18 cellular contexts compared by ENCODE assay signal in the genomic region with DNA sequence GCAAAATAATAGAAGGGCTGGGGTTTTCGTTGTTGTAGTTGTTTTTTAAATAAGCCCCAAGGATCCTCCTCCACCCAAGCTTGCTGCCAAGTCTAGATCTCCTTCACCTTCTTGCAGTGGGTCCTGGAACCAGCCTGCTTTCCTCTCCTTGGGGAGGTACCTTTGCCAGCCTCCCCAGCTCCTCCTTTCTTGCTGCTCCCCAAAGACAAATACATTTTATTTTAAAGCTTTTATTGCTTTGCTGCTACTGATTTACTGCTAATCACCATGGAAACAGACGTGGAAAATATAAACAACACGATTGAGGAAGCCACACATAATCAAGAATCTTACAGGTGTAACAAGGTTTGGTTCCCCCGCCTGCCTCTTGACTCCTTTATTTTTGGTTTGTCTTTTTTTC. TPM values are rescaled to one million over a fixed set of nuclear protein-coding genes. Genes with fewer than 3 reads are reported as not detected.
DNase-seq lines count a peak whose midpoint lies in the region; ATAC-seq and TF ChIP-seq lines count a peak whose summit lies in the region.
"Had no signal": no experiment of that assay in that cellular context is flagged by ENCODE, and none has a peak within 500 bp of the region (broad histone marks: within the 10 kb centered on the region; RNA-seq: fewer than 3 reads in every experiment).

No MANE protein-coding gene starts in this region.

- H3K4me2 ChIP-seq in SU-DHL-6 (ENCODE audit: low read depth, low read length, poor library complexity, severe bottlenecking): peak overlapping the region; percentile 47

- CTCF ChIA-PET in CD4-positive, alpha-beta memory T cell (lab: Charles Lee; ENCODE audit: partially characterized antibody): no interaction called here
- CTCF ChIA-PET in HEK293T (lab: Yijun Ruan, JAX): no interaction called here

- no peaks in the 10 kb centered on the region for H3K9me3 ChIP-seq in CD4-positive, alpha-beta memory T cell (ENCODE audit: control insufficient read depth in 1 of 2, low read length in 2 of 2)
- no peaks in the 10 kb centered on the region for H3K9me3 ChIP-seq in SU-DHL-6 (ENCODE audit: insufficient read depth, low read length)
- no peaks in the 10 kb centered on the region for H3K9me3 ChIP-seq in mucosa of rectum (ENCODE audit: control insufficient read depth in 2 of 2, low read length in 2 of 2)
- H3K9me3 ChIP-seq: Peyer's patch, upper lobe of right lung had no signal

- TF ChIP-seq CTCF in SU-DHL-6 (IDR thresholded peaks at IDR 0.05; ENCODE audit: insufficient read depth, low read length, poor library complexity, severe bottlenecking): no peak

- POLR2A ChIA-PET in CD4-positive, alpha-beta memory T cell (lab: Charles Lee; ENCODE audit: partially characterized antibody): no interaction called here
- POLR2A ChIA-PET in HEK293T (lab: Yijun Ruan, JAX): interaction anchor here (1.1 kb wide), 1 partner anchor 17 kb away, joined by 4 read pairs; the partner anchor contains the start of gene SLF2

- H3K27ac Mint-ChIP-seq in CD4-positive, alpha-beta memory T cell: peak overlapping the region in 5 of 7 donors; percentile 10 to 70 (median 30)
- H3K27ac Mint-ChIP-seq: activated CD4-positive, alpha-beta T cell treated with anti-CD3 and anti-CD28 coated beads for 36 hours; activated naive CD8-positive, alpha-beta T cell treated with anti-CD3 and anti-CD28 coated beads for 36 hours had no signal

- no peaks in the 10 kb centered on the region for H3K36me3 Mint-ChIP-seq in CD4-positive, alpha-beta memory T cell
- H3K36me3 Mint-ChIP-seq in activated T-cell treated with anti-CD3 and anti-CD28 coated beads, Interleukin-2, amount 50 U/mL, for 4 hours (ENCODE audit: insufficient read depth): no peaks in the 10 kb centered on the region
- H3K36me3 Mint-ChIP-seq: activated naive CD8-positive, alpha-beta T cell treated with anti-CD3 and anti-CD28 coated beads for 36 hours; brain; CD8-positive, alpha-beta memory T cell had no signal

- H3K4me3 Mint-ChIP-seq in CD4-positive, alpha-beta memory T cell: no peak overlapping the region
- H3K4me3 Mint-ChIP-seq in activated T-cell treated with anti-CD3 and anti-CD28 coated beads, Interleukin-2, amount 50 U/mL, for 4 hours: no peak overlapping the region
- H3K4me3 Mint-ChIP-seq: activated CD4-positive, alpha-beta T cell treated with anti-CD3 and anti-CD28 coated beads for 36 hours; activated naive CD8-positive, alpha-beta T cell treated with anti-CD3 and anti-CD28 coated beads for 36 hours; CD8-positive, alpha-beta memory T cell had no signal

- no peak overlapping the region for H3K4me3 ChIP-seq in CD4-positive, alpha-beta memory T cell (ENCODE audit: low read length in 2 of 2)
- H3K4me3 ChIP-seq in SU-DHL-6 (ENCODE audit: insufficient read depth, low read length, poor library complexity, severe bottlenecking) (no peak overlapping the region), mucosa of rectum (ENCODE audit: low read length in 2 of 2) (peak overlapping the region; percentile 14 to 20)
- H3K4me3 ChIP-seq: Peyer's patch, upper lobe of right lung had no signal

- no peaks in the 10 kb centered on the region for H3K9me2 ChIP-seq in SU-DHL-6 (replicated peaks; ENCODE audit: insufficient read depth, low read length)

- H3K9ac ChIP-seq in SU-DHL-6 (ENCODE audit: low read length) (no peak overlapping the region), mucosa of rectum (ENCODE audit: low read depth in 1 of 2, low read length in 2 of 2) (peak overlapping the region; percentile 34 to 47)

- no peaks in the 10 kb centered on the region for H3K9me3 Mint-ChIP-seq in CD4-positive, alpha-beta memory T cell
- H3K9me3 Mint-ChIP-seq in activated T-cell treated with anti-CD3 and anti-CD28 coated beads, Interleukin-2, amount 50 U/mL, for 4 hours: no peaks in the 10 kb centered on the region
- H3K9me3 Mint-ChIP-seq: activated naive CD8-positive, alpha-beta T cell treated with anti-CD3 and anti-CD28 coated beads for 36 hours; brain; CD8-positive, alpha-beta memory T cell had no signal

- intact Hi-C loops in CD4-positive, alpha-beta memory T cell (cut with micrococcal nuclease): no loop called here

- peak in 3 of 5 donors; percentile 6 to 28 (median 16) for DNase-seq in CD4-positive, alpha-beta memory T cell
- DNase-seq in HEK293T (ENCODE audit: extremely low spot score) (peak; percentile 8), epidermal melanocyte (ENCODE audit: insufficient read length, low spot score) (no peak)
- no peak for DNase-seq in activated T-cell treated with anti-CD3 and anti-CD28 coated beads, Interleukin-2, amount 50 U/mL, for 4 hours
- no peak for DNase-seq in stimulated activated CD4-positive, alpha-beta T cell treated with anti-CD3 and anti-CD28 coated beads, Interleukin-15, amount 100 ng/mL, for 24 hours
- DNase-seq: activated CD4-positive, alpha-beta T cell treated with anti-CD3 and anti-CD28 coated beads for 36 hours; activated naive CD8-positive, alpha-beta T cell treated with anti-CD3 and anti-CD28 coated beads for 36 hours; CD8-positive, alpha-beta memory T cell; NCI-H2171 treated with DMSO at 0.1 percent for 48 hours; NCI-H748 treated with DMSO at 0.1 percent for 48 hours; right cardiac atrium; stimulated activated naive CD4-positive, alpha-beta T cell treated with Interleukin-2 at 50 U/mL for 16 hours; upper lobe of right lung had no signal

- H3K4me1 Mint-ChIP-seq in CD4-positive, alpha-beta memory T cell: peaks cover 4 to 11% (median 7%) of the 10 kb centered on the region in 4 donors
- peaks cover 6% of the 10 kb centered on the region for H3K4me1 Mint-ChIP-seq in activated T-cell treated with anti-CD3 and anti-CD28 coated beads, Interleukin-2, amount 50 U/mL, for 4 hours (ENCODE audit: low read depth)
- H3K4me1 Mint-ChIP-seq: activated CD4-positive, alpha-beta T cell treated with anti-CD3 and anti-CD28 coated beads for 36 hours; activated naive CD8-positive, alpha-beta T cell treated with anti-CD3 and anti-CD28 coated beads for 36 hours had no signal

- H4K20me1 ChIP-seq in SU-DHL-6 (ENCODE audit: low read depth, low read length): no peaks in the 10 kb centered on the region

- peaks cover 21 to 22% of the 10 kb centered on the region in 2 donors for H3K27me3 Mint-ChIP-seq in CD4-positive, alpha-beta memory T cell
- peaks cover 35% of the 10 kb centered on the region for H3K27me3 Mint-ChIP-seq in activated T-cell treated with anti-CD3 and anti-CD28 coated beads, Interleukin-2, amount 50 U/mL, for 4 hours (ENCODE audit: low read depth)

- H2AFZ ChIP-seq in SU-DHL-6 (ENCODE audit: low read depth, low read length, severe bottlenecking): peak overlapping the region; percentile 28

- no peak for ATAC-seq in activated T-cell treated with anti-CD3 and anti-CD28 coated beads, Interleukin-2, amount 50 U/mL, for 4 hours
- ATAC-seq: activated CD4-positive, alpha-beta T cell treated with anti-CD3 and anti-CD28 coated beads for 36 hours; right cardiac atrium; SK-N-SH treated with all-trans-retinoic acid at 6 μM for 48 hours had no signal

- no peaks in the 10 kb centered on the region for H3K79me2 ChIP-seq in SU-DHL-6 (ENCODE audit: insufficient read depth, low read length)

- no peaks in the 10 kb centered on the region for H3K36me3 ChIP-seq in CD4-positive, alpha-beta memory T cell (ENCODE audit: insufficient read depth, low read length)
- no peaks in the 10 kb centered on the region for H3K36me3 ChIP-seq in SU-DHL-6 (ENCODE audit: low read length)
- no peaks in the 10 kb centered on the region for H3K36me3 ChIP-seq in mucosa of rectum (ENCODE audit: control insufficient read depth in 2 of 2, insufficient read depth in 2 of 2, low read length in 2 of 2)
- H3K36me3 ChIP-seq: Peyer's patch, upper lobe of right lung had no signal

- no peaks in the 10 kb centered on the region for H3K4me1 ChIP-seq in CD4-positive, alpha-beta memory T cell (ENCODE audit: insufficient read depth, low read length)
- H3K4me1 ChIP-seq in mucosa of rectum (ENCODE audit: control insufficient read depth in 2 of 2, insufficient read depth in 2 of 2, low read length in 2 of 2): peaks cover 13 to 26% of the 10 kb centered on the region in 2 donors
- H3K4me1 ChIP-seq: upper lobe of right lung had no signal

- H3K27ac ChIP-seq in CD4-positive, alpha-beta memory T cell (ENCODE audit: low read depth, low read length): no peak overlapping the region
- H3K27ac ChIP-seq in SU-DHL-6 (ENCODE audit: low read depth, low read length) (0 out of 2 replicates have a peak overlapping the region, but pooled peaks have one; percentile 46), mucosa of rectum (ENCODE audit: low read depth in 2 of 2, low read length in 2 of 2) (peak overlapping the region; percentile 92 to 93)
- H3K27ac ChIP-seq: upper lobe of right lung had no signal

- H3F3A ChIP-seq in SU-DHL-6 (ENCODE audit: insufficient read depth): 0 out of 2 replicates have a peak, but pooled peaks cover 5% of the 10 kb centered on the region

- H3K27me3 ChIP-seq in CD4-positive, alpha-beta memory T cell (ENCODE audit: insufficient read depth, low read length): no peaks in the 10 kb centered on the region
- H3K27me3 ChIP-seq in SU-DHL-6 (ENCODE audit: low read length) (no peaks in the 10 kb centered on the region), mucosa of rectum (ENCODE audit: control insufficient read depth in 2 of 2, insufficient read depth in 2 of 2, low read length in 2 of 2) (no peaks in the 10 kb centered on the region)
- H3K27me3 ChIP-seq: Peyer's patch had no signal

TF ChIP-seq in HEK293T, 16 proteins besides CTCF, POLR2A, EP300 and RAD21:
- TF ChIP-seq HDGF (IDR thresholded peaks at IDR 0.05; ENCODE audit: borderline replicate concordance) (no peak), PKNOX1 (IDR thresholded peaks at IDR 0.05) (peak; percentile 60), L3MBTL2 (conservative IDR thresholded peaks at IDR 0.05) (no peak), NFRKB (IDR thresholded peaks at IDR 0.05) (no peak)

RNA-seq across cellular contexts. Expression of gene SLF2, which starts 17.4 kb away (rescaled TPM):
- 10 to 100 TPM; 46.3 to 49.3 TPM for total RNA-seq in CD4-positive, alpha-beta memory T cell
- polyA plus RNA-seq in CD4-positive, alpha-beta memory T cell: 10 to 100 TPM in 1 of 2 donors, 1 to 10 TPM in 1; 5.9 to 18.3 TPM
- 10 to 100 TPM; 16.6 to 18.6 (median 17.6) TPM for total RNA-seq in activated T-cell treated with anti-CD3 and anti-CD28 coated beads, Interleukin-2, amount 50 U/mL, for 4 hours

Comparison
In these comparisons a context has a peak if more than half of its experiments do, and no peak if none do; other contexts are left out.
1. DNase-seq: peak in CD4-positive, alpha-beta memory T cell (3 of 5) and HEK293T (single experiment); none in activated T-cell treated with anti-CD3 and anti-CD28 coated beads, Interleukin-2, amount 50 U/mL, for 4 hours (single experiment), epidermal melanocyte (single experiment) and stimulated activated CD4-positive, alpha-beta T cell treated with anti-CD3 and anti-CD28 coated beads, Interleukin-15, amount 100 ng/mL, for 24 hours (single experiment).
2. H3K4me3 ChIP-seq: peak in mucosa of rectum (2 of 2); none in CD4-positive, alpha-beta memory T cell (0 of 2) and SU-DHL-6 (single experiment).